ENCODE assay signal across 7 cellular contexts in genomic region chr11:80930038-80930437, GRCh38.
"Had no signal": no experiment of that assay in that cellular context is flagged by ENCODE, and none has a peak within 500 bp of the region (broad histone marks: within the 10 kb centered on the region; RNA-seq: fewer than 3 reads in every experiment).

No MANE protein-coding gene starts in this region.

- FAIRE-seq: HTR-8/SVneo, K562 had no signal

- H3K36me3 Mint-ChIP-seq: IgD-negative memory B cell had no signal

- H3K4me1 Mint-ChIP-seq: IgD-negative memory B cell had no signal

- H3K4me3 ChIP-seq: K562 had no signal

- H3K27ac ChIP-seq: HL-60, KMS-11 had no signal

- H3K4me2 ChIP-seq: KMS-11 had no signal

- DNase-seq: KBM-7, KG1 had no signal

- H3K9ac ChIP-seq: KMS-11 had no signal

- H3K4me3 Mint-ChIP-seq: IgD-negative memory B cell had no signal

- H3K27me3 Mint-ChIP-seq: IgD-negative memory B cell had no signal

- ATAC-seq: K562 had no signal
